In genomic region chr10:114576716-114577115, GRCh38 we compare ENCODE assay signal across 20 cellular contexts.
DNase-seq lines count a peak whose midpoint lies in the region; ATAC-seq and TF ChIP-seq lines count a peak whose summit lies in the region.
"Had no signal": no experiment of that assay in that cellular context is flagged by ENCODE, and none has a peak within 500 bp of the region (broad histone marks: within the 10 kb centered on the region; RNA-seq: fewer than 3 reads in every experiment).

No MANE protein-coding gene starts in this region.

- TF ChIP-seq POLR2A in heart left ventricle (IDR thresholded peaks at IDR 0.05) = no peak

- BruUV-seq in mammary epithelial cell (replicated peaks; lab: Mats Ljungman, UMichigan) = no TSS peak

- H3K4me1 ChIP-seq in heart left ventricle = peaks cover 10 to 91% (median 49%) of the 10 kb centered on the region in 12 donors
- peaks cover 26% of the 10 kb centered on the region for H3K4me1 ChIP-seq in mammary epithelial cell (ENCODE audit: insufficient read depth, low read length)
- peaks cover 0 to 26% (median 7%) of the 10 kb centered on the region in 4 donors for H3K4me1 ChIP-seq in tibial artery
- H3K4me1 ChIP-seq: spleen had no signal

- no peaks in the 10 kb centered on the region for H4K20me1 ChIP-seq in mammary epithelial cell (ENCODE audit: insufficient read depth, low read length)

- dilution Hi-C loops in mammary epithelial cell (cut with HindIII; ENCODE audit: low sequenced_read_pairs) = no loop called here

- peak overlapping the region; percentile 59 for H3K4me2 ChIP-seq in mammary epithelial cell (ENCODE audit: insufficient read depth, low read depth, low read length)

- DNase-seq in heart left ventricle (no peak), cardiac septum (ENCODE audit: low spot score) (no peak), mammary epithelial cell (peak; percentile 6), myocyte (ENCODE audit: low read depth) (peak; percentile 63), tibial artery (no peak), NCI-H1048 (lab: John Stamatoyannopoulos, UW) (no peak)
- DNase-seq: activated B cell treated with CpG ODN at 0.5 μM for 24 hours; activated CD8-positive, alpha-beta T cell treated with anti-CD3 and anti-CD28 coated beads, Interleukin-2, amount 10 ng/mL, durations not matched to agents 7 days and 5 days; activated T-cell treated with anti-CD3 and anti-CD28 coated beads, Interleukin-2, amount 50 U/mL, for 48 hours; DMS53; NCI-H1930; SHP77 treated with DMSO at 0.1 percent for 48 hours; spleen; T-helper 17 cell had no signal

- H3K79me2 ChIP-seq in mammary epithelial cell (ENCODE audit: insufficient read depth, low read length) = peaks cover 4% of the 10 kb centered on the region

- H3K27me3 ChIP-seq in heart left ventricle (no peaks in the 10 kb centered on the region), mammary epithelial cell (ENCODE audit: insufficient read depth, low read length) (no peaks in the 10 kb centered on the region), tibial artery (no peaks in the 10 kb centered on the region)
- H3K27me3 ChIP-seq: brain microvascular endothelial cell, dorsolateral prefrontal cortex, spleen had no signal

- 47 to 60% (median 54%) methylated on average over 3 of the region's 3 CpGs for WGBS in heart left ventricle, 4 donors
- WGBS in mammary epithelial cell (ENCODE audit: low coverage, missing lambda C conversion rate) = 57% methylated on average over 3 of the region's 3 CpGs

- intact Hi-C loops in heart left ventricle (cut with DNase I) = no loop called here
- intact Hi-C loops in cardiac septum (cut with DNase I) = loop anchor here (10.0 kb wide), 1 partner anchor 48 kb away; no protein-coding TSS in a partner anchor
- intact Hi-C loops in mammary epithelial cell (cut with micrococcal nuclease) = loop anchor here (2.0 kb wide), 1 partner anchor 56 kb away; no protein-coding TSS in a partner anchor
- intact Hi-C loops in tibial artery (cut with DNase I; ENCODE audit: low total_unique reads) = no loop called here

- CTCF ChIA-PET in mammary epithelial cell (lab: Charles Lee; ENCODE audit: low non-redundant PET) = no interaction called here

- H2AFZ ChIP-seq in mammary epithelial cell (ENCODE audit: low read depth, low read length) = no peak overlapping the region

- ATAC-seq in heart left ventricle (peak in 1 of 4 donors; percentile 2), GM18861 (IDR thresholded peaks at IDR 0.05; ENCODE audit: unreplicated experiment) (no peak), GM21786 (IDR thresholded peaks at IDR 0.05; ENCODE audit: unreplicated experiment) (no peak)
- ATAC-seq: activated CD8-positive, alpha-beta T cell treated with anti-CD3 and anti-CD28 coated beads, Interleukin-2, amount 10 ng/mL, durations not matched to agents 7 days and 5 days; activated naive CD4-positive, alpha-beta T cell treated with anti-CD3 and anti-CD28 coated beads, Interleukin-2, amount 50 U/mL, for 72 hours; T-helper 17 cell had no signal

- H3K36me3 ChIP-seq in heart left ventricle (peaks cover 0 to 33% (median 8%) of the 10 kb centered on the region in 9 donors), mammary epithelial cell (ENCODE audit: insufficient read depth, low read length) (no peaks in the 10 kb centered on the region), tibial artery (no peaks in the 10 kb centered on the region)
- H3K36me3 ChIP-seq: brain microvascular endothelial cell, spleen had no signal

- TF ChIP-seq CTCF in heart left ventricle (IDR thresholded peaks at IDR 0.05) (no peak), mammary epithelial cell (conservative IDR thresholded peaks at IDR 0.05 in 1 of 2, IDR thresholded peaks at IDR 0.05 in 1 of 2; ENCODE audit: extremely low read depth in 1 of 2, insufficient read depth in 1 of 2, low read depth in 1 of 2, low read length in 2 of 2) (no peak), tibial artery (IDR thresholded peaks at IDR 0.05) (no peak)

- no peak overlapping the region for H3K9ac ChIP-seq in mammary epithelial cell (ENCODE audit: insufficient read depth, low read length)

- H3K4me3 ChIP-seq in heart left ventricle = no peak overlapping the region
- H3K4me3 ChIP-seq in mammary epithelial cell (replicated peaks in 1 of 3; ENCODE audit: insufficient read depth in 1 of 3, low read depth in 2 of 3, low read length in 3 of 3) = no peak overlapping the region
- H3K4me3 ChIP-seq in tibial artery = no peak overlapping the region
- H3K4me3 ChIP-seq: dorsolateral prefrontal cortex, spleen had no signal

- H3K9me3 ChIP-seq in heart left ventricle (no peaks in the 10 kb centered on the region), mammary epithelial cell (replicated peaks; ENCODE audit: insufficient read depth, low read length) (no peaks in the 10 kb centered on the region), tibial artery (no peaks in the 10 kb centered on the region)
- H3K9me3 ChIP-seq: spleen had no signal

- in situ Hi-C loops in mammary epithelial cell (cut with MboI; ENCODE audit: low sequenced_read_pairs in 2 of 2) = loop anchor here in 1 of 2 donors (10.0 kb wide), 1 partner anchor 118 kb away; no protein-coding TSS in a partner anchor

- H3K27ac ChIP-seq in heart left ventricle = peak overlapping the region in 11 of 12 donors; percentile 27 to 77 (median 62)
- no peak overlapping the region for H3K27ac ChIP-seq in mammary epithelial cell (ENCODE audit: insufficient read depth, low read depth, low read length)
- H3K27ac ChIP-seq in tibial artery = peak overlapping the region; percentile 6 to 47
- H3K27ac ChIP-seq: brain microvascular endothelial cell, epithelial cell of prostate, spleen had no signal

Comparison
In these comparisons a context has a peak if more than half of its experiments do, and no peak if none do; other contexts are left out.
1. intact Hi-C loops: an anchor here in cardiac septum (10.0 kb wide) and mammary epithelial cell (2.0 kb wide); none called in heart left ventricle and tibial artery.
2. DNase-seq: peak in mammary epithelial cell (single experiment) and myocyte (single experiment); none in heart left ventricle (0 of 5), cardiac septum (single experiment), tibial artery (0 of 2) and NCI-H1048 (single experiment).